ENCODE assay signal across 20 cellular contexts in genomic region chr3:122559906-122560305, GRCh38. TPM values are rescaled to one million over a fixed set of nuclear protein-coding genes. Genes with fewer than 3 reads are reported as not detected.
"Had no signal": no experiment of that assay in that cellular context is flagged by ENCODE, and none has a peak within 500 bp of the region (broad histone marks: within the 10 kb centered on the region; RNA-seq: fewer than 3 reads in every experiment).

No MANE protein-coding gene starts in this region.

- H3K27me3 ChIP-seq: breast epithelium, colonic mucosa, dorsolateral prefrontal cortex, esophagus muscularis mucosa, hepatocyte, neutrophil, ovary, right atrium auricular region, thyroid gland, upper lobe of right lung had no signal

- H2AFZ ChIP-seq: hepatocyte had no signal

- H3K9me3 Mint-ChIP-seq: central memory CD8-positive, alpha-beta T cell; effector memory CD8-positive, alpha-beta T cell; natural killer cell treated with Interleukin-12 subunit alpha and Interleukin-12 subunit beta and Interleukin-15 and Interleukin-18, amount 100 ng/mL, for 72 hours; stimulated activated naive CD8-positive, alpha-beta T cell treated with anti-CD3 and anti-CD28 coated beads, Interleukin-15, Interleukin-2, amounts not matched to agents 100 ng/mL and 50 ng/mL, for 24 hours had no signal

- FAIRE-seq: frontal cortex had no signal

- H3K9me3 ChIP-seq: breast epithelium, colonic mucosa, esophagus muscularis mucosa, neutrophil, ovary, psoas muscle, right atrium auricular region, thyroid gland, upper lobe of right lung had no signal

- H3K27ac ChIP-seq: breast epithelium, colonic mucosa, dorsolateral prefrontal cortex, esophagus muscularis mucosa, hepatocyte, ovary, psoas muscle, right atrium auricular region, thyroid gland, upper lobe of right lung had no signal

- H3K4me1 ChIP-seq: colonic mucosa had no signal

- H3K4me2 ChIP-seq: hepatocyte had no signal

- H3K36me3 ChIP-seq: ovary had no signal

- H3K4me3 Mint-ChIP-seq: central memory CD8-positive, alpha-beta T cell; effector memory CD8-positive, alpha-beta T cell; natural killer cell treated with Interleukin-12 subunit alpha and Interleukin-12 subunit beta and Interleukin-15 and Interleukin-18, amount 100 ng/mL, for 72 hours; stimulated activated naive CD8-positive, alpha-beta T cell treated with anti-CD3 and anti-CD28 coated beads, Interleukin-15, Interleukin-2, amounts not matched to agents 100 ng/mL and 50 ng/mL, for 24 hours had no signal

- ATAC-seq: left ventricle myocardium superior; natural killer cell treated with Interleukin-12 subunit alpha and Interleukin-12 subunit beta and Interleukin-15 and Interleukin-18, amount 100 ng/mL, for 72 hours had no signal

- H3K4me3 ChIP-seq: breast epithelium, colonic mucosa, dorsolateral prefrontal cortex, esophagus muscularis mucosa, hepatocyte, ovary, psoas muscle, right atrium auricular region, thyroid gland, upper lobe of right lung had no signal

- H3K27me3 Mint-ChIP-seq: central memory CD8-positive, alpha-beta T cell; effector memory CD8-positive, alpha-beta T cell; natural killer cell treated with Interleukin-12 subunit alpha and Interleukin-12 subunit beta and Interleukin-15 and Interleukin-18, amount 100 ng/mL, for 72 hours; stimulated activated naive CD8-positive, alpha-beta T cell treated with anti-CD3 and anti-CD28 coated beads, Interleukin-15, Interleukin-2, amounts not matched to agents 100 ng/mL and 50 ng/mL, for 24 hours had no signal

- DNase-seq: activated gamma-delta T cell, dorsolateral prefrontal cortex, glutamatergic neuron, left ventricle myocardium superior, psoas muscle, upper lobe of right lung had no signal

RNA-seq across cellular contexts. Expression of gene PARP15, which starts 17.5 kb away (rescaled TPM):
- total RNA-seq: frontal cortex, mammary epithelial cell had no signal
